12 cellular contexts compared by ENCODE assay signal in the genomic region with DNA sequence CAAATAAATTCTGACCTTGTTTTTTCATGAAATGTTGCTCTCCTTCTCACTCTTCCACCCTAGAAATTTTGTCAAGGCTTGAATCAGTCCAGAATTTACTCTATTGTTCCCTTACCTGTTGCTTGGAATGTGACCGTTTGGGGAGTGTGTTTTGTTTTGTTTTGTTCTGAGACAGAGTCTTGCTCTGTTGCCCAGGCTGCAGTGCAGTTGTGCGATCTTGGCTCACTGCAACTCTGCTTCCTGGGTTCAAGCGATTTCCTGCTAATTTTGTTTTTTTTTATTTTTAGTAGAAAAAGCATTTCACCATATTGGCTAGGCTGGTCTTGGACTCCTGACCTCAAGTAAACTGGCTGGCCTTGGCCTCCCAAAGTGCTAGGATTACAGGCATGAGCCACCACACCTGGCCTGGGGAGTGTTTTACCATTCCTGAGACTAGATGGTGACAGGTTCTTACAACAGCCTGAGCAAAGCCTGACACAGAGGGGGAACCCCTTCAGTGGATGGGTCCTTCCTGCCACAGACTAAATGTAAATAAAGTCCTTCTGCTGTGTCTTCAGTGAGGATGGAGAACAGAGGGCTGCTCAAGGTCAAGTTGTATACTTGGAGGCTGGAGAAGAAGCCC. TPM values are rescaled to one million over a fixed set of nuclear protein-coding genes. Genes with fewer than 3 reads are reported as not detected.
DNase-seq lines count a peak whose midpoint lies in the region; ATAC-seq and TF ChIP-seq lines count a peak whose summit lies in the region.
"Had no signal": no experiment of that assay in that cellular context is flagged by ENCODE, and none has a peak within 500 bp of the region (broad histone marks: within the 10 kb centered on the region; RNA-seq: fewer than 3 reads in every experiment).

No MANE protein-coding gene starts in this region.

- no peaks in the 10 kb centered on the region for H3K9me3 ChIP-seq in mammary epithelial cell (replicated peaks; ENCODE audit: insufficient read depth, low read length)
- H3K9me3 ChIP-seq in mesenchymal stem cell (ENCODE audit: control insufficient read depth, low read length): no peaks in the 10 kb centered on the region
- H3K9me3 ChIP-seq: esophagus squamous epithelium had no signal

- peak overlapping the region; percentile 59 for H3K4me2 ChIP-seq in mammary epithelial cell (ENCODE audit: insufficient read depth, low read depth, low read length)
- H3K4me2 ChIP-seq in mesenchymal stem cell (ENCODE audit: low read length, poor library complexity, severe bottlenecking): no peak overlapping the region
- H3K4me2 ChIP-seq: neural progenitor cell had no signal

- H2AFZ ChIP-seq in mammary epithelial cell (ENCODE audit: low read depth, low read length) (peak overlapping the region; percentile 1), mesenchymal stem cell (ENCODE audit: low read depth, low read length) (no peak overlapping the region)
- H2AFZ ChIP-seq: neural progenitor cell had no signal

- no peak for TF ChIP-seq CTCF in mammary epithelial cell (conservative IDR thresholded peaks at IDR 0.05 in 1 of 2, IDR thresholded peaks at IDR 0.05 in 1 of 2; ENCODE audit: extremely low read depth in 1 of 2, insufficient read depth in 1 of 2, low read depth in 1 of 2, low read length in 2 of 2)
- TF ChIP-seq CTCF in MCF 10A (IDR thresholded peaks at IDR 0.05; ENCODE audit: unreplicated experiment): no peak

- H3K4me3 Mint-ChIP-seq in MCF 10A (ENCODE audit: unreplicated experiment): no peak overlapping the region
- H3K4me3 Mint-ChIP-seq: neural progenitor cell had no signal

- no peak overlapping the region for H3K4me3 ChIP-seq in mammary epithelial cell (replicated peaks in 1 of 3; ENCODE audit: insufficient read depth in 1 of 3, low read depth in 2 of 3, low read length in 3 of 3)
- no peak overlapping the region for H3K4me3 ChIP-seq in mesenchymal stem cell (ENCODE audit: insufficient read depth in 1 of 2, low read depth in 1 of 2, low read length in 2 of 2)
- H3K4me3 ChIP-seq: esophagus squamous epithelium, neural progenitor cell, SK-N-MC had no signal

- no peaks in the 10 kb centered on the region for H3K9me3 Mint-ChIP-seq in MCF 10A (ENCODE audit: unreplicated experiment)
- H3K9me3 Mint-ChIP-seq: neural progenitor cell had no signal

- H3K27ac Mint-ChIP-seq in MCF 10A (ENCODE audit: low read depth, unreplicated experiment): no peak overlapping the region
- H3K27ac Mint-ChIP-seq: neural progenitor cell had no signal

- no peaks in the 10 kb centered on the region for H3K79me2 ChIP-seq in mammary epithelial cell (ENCODE audit: insufficient read depth, low read length)

- H3K4ac ChIP-seq in mesenchymal stem cell (ENCODE audit: low read depth in 1 of 2, low read length in 2 of 2): no peak overlapping the region

- no peak overlapping the region for H2BK15ac ChIP-seq in mesenchymal stem cell (ENCODE audit: low read depth, poor library complexity, severe bottlenecking)

- peaks cover 6% of the 10 kb centered on the region for H3K36me3 Mint-ChIP-seq in MCF 10A (ENCODE audit: insufficient read depth, unreplicated experiment)

- peaks cover 73% of the 10 kb centered on the region for H3K4me1 ChIP-seq in mammary epithelial cell (ENCODE audit: insufficient read depth, low read length)
- H3K4me1 ChIP-seq in mesenchymal stem cell (ENCODE audit: control insufficient read depth, insufficient read depth, low read depth, low read length): peaks cover 17% of the 10 kb centered on the region

- peaks cover 30% of the 10 kb centered on the region for H3K4me1 Mint-ChIP-seq in MCF 10A (ENCODE audit: insufficient read depth, unreplicated experiment)

- H3K27me3 Mint-ChIP-seq in MCF 10A (ENCODE audit: insufficient read depth, unreplicated experiment): no peaks in the 10 kb centered on the region

- H3K27me3 ChIP-seq in mammary epithelial cell (ENCODE audit: insufficient read depth, low read length) (no peaks in the 10 kb centered on the region), mesenchymal stem cell (ENCODE audit: control insufficient read depth in 1 of 2, insufficient read depth in 1 of 2, low read length in 2 of 2) (no peaks in the 10 kb centered on the region)
- H3K27me3 ChIP-seq: esophagus squamous epithelium, neural progenitor cell had no signal

- H2BK120ac ChIP-seq in mesenchymal stem cell (ENCODE audit: low read depth, low read length): no peak overlapping the region

- no peak overlapping the region for H3K14ac ChIP-seq in mesenchymal stem cell (ENCODE audit: low read length in 2 of 2)

- CTCF ChIA-PET in mammary epithelial cell (lab: Charles Lee; ENCODE audit: low non-redundant PET) (interaction anchor here (1.0 to 1.3 kb wide), 2 partner anchors 17 to 502 kb away, joined by 4 to 13 read pairs; a partner anchor contains a TSS), MCF 10A (lab: Yijun Ruan, JAX) (interaction anchor here (0.8 to 4.1 kb wide), 4 partner anchors 8 to 17 kb away, joined by 3 to 38 read pairs (median 6); a partner anchor contains a TSS)

- intact Hi-C loops in mammary epithelial cell (cut with micrococcal nuclease): loop anchor here (5.0 kb wide), 1 partner anchor 106 kb away; no protein-coding TSS in a partner anchor
- intact Hi-C loops in MCF 10A (cut with micrococcal nuclease): no loop called here
- intact Hi-C loops in left ventricle myocardium superior (cut with micrococcal nuclease): no loop called here

- BruUV-seq in mammary epithelial cell (replicated peaks; lab: Mats Ljungman, UMichigan) (no TSS peak), MCF 10A (replicated peaks; lab: Mats Ljungman, UMichigan) (no TSS peak)

- no peak for DNase-seq in mammary epithelial cell
- no peak for DNase-seq in MCF 10A (ENCODE audit: unreplicated experiment)
- peak; percentile 33 for DNase-seq in activated effector memory CD4-positive, alpha-beta T cell treated with Interleukin-2 at 50 U/mL for 16 hours
- DNase-seq in mesenchymal stem cell: no peak
- DNase-seq in GF-D8 (lab: John Stamatoyannopoulos, UW): no peak
- no peak for DNase-seq in left ventricle myocardium superior
- no peak for DNase-seq in foreskin melanocyte
- DNase-seq: esophagus squamous epithelium, NCI-H526 had no signal

- H3K79me1 ChIP-seq in mesenchymal stem cell (replicated peaks; ENCODE audit: low read length, poor library complexity, severe bottlenecking): no peaks in the 10 kb centered on the region

- no peak overlapping the region for H4K8ac ChIP-seq in mesenchymal stem cell (ENCODE audit: low read length)

- ATAC-seq in left ventricle myocardium superior (no peak), HG03432 (IDR thresholded peaks at IDR 0.05; ENCODE audit: unreplicated experiment) (no peak)

- POLR2A ChIA-PET in MCF 10A (lab: Yijun Ruan, JAX): no interaction called here

- H4K91ac ChIP-seq in mesenchymal stem cell (ENCODE audit: low read length): no peak overlapping the region

- 52% methylated on average over 3 of the region's 3 CpGs for WGBS in mammary epithelial cell (ENCODE audit: low coverage, missing lambda C conversion rate)
- WGBS in mesenchymal stem cell: 73% methylated on average over 2 of the region's 3 CpGs

- H3K27ac ChIP-seq in mammary epithelial cell (ENCODE audit: insufficient read depth, low read depth, low read length): peak overlapping the region; percentile 78
- H3K27ac ChIP-seq in mesenchymal stem cell (ENCODE audit: low read length, poor library complexity, severe bottlenecking): peak overlapping the region; percentile 83
- H3K27ac ChIP-seq: neural progenitor cell, SK-N-MC had no signal

- H2BK12ac ChIP-seq in mesenchymal stem cell (ENCODE audit: low read length in 2 of 2): no peak overlapping the region

- in situ Hi-C loops in mammary epithelial cell (cut with MboI; ENCODE audit: low sequenced_read_pairs in 2 of 2): no loop called here

- H4K20me1 ChIP-seq in mammary epithelial cell (ENCODE audit: insufficient read depth, low read length): no peaks in the 10 kb centered on the region

- H3K36me3 ChIP-seq in mammary epithelial cell (ENCODE audit: insufficient read depth, low read length): no peaks in the 10 kb centered on the region
- no peaks in the 10 kb centered on the region for H3K36me3 ChIP-seq in mesenchymal stem cell (ENCODE audit: control insufficient read depth in 1 of 2, insufficient read depth in 2 of 2, low read depth in 1 of 2, low read length in 2 of 2)
- H3K36me3 ChIP-seq: esophagus squamous epithelium, neural progenitor cell had no signal

- peak overlapping the region; percentile 63 for H2AK5ac ChIP-seq in mesenchymal stem cell (ENCODE audit: low read length, severe bottlenecking)

- H3K9ac ChIP-seq in mammary epithelial cell (ENCODE audit: insufficient read depth, low read length): peak overlapping the region; percentile 30
- no peak overlapping the region for H3K9ac ChIP-seq in mesenchymal stem cell (ENCODE audit: low read length)
- H3K9ac ChIP-seq: neural progenitor cell had no signal

- no peak overlapping the region for H3K18ac ChIP-seq in mesenchymal stem cell (ENCODE audit: low read depth in 1 of 2, low read length in 2 of 2)

- dilution Hi-C loops in mammary epithelial cell (cut with HindIII; ENCODE audit: low sequenced_read_pairs): no loop called here

- no peak overlapping the region for H2BK5ac ChIP-seq in mesenchymal stem cell (ENCODE audit: low read depth, low read length, poor library complexity, severe bottlenecking)

- no peak overlapping the region for H3K23ac ChIP-seq in mesenchymal stem cell (ENCODE audit: low read length in 2 of 2)

RNA-seq across cellular contexts. Expression of gene HAUS1, which starts 52.0 kb away (rescaled TPM):
- total RNA-seq in mammary epithelial cell (10 to 100 TPM; 12.3 to 26.3 TPM), MCF 10A (2022) (14.9 and 21.6 TPM in 2 replicates), left ventricle myocardium superior (7.0 TPM)
- polyA plus RNA-seq in mammary epithelial cell: 47.8 TPM
- 25.0 TPM for polyA minus RNA-seq in mammary epithelial cell
- polyA plus RNA-seq in mesenchymal stem cell (2013, experiment 1 of 2): 54.2 TPM
- 54.2 TPM for polyA plus RNA-seq in mesenchymal stem cell (2013, experiment 2 of 2)

RNA-seq across cellular contexts. Expression of gene ATP5F1A, which starts 58.1 kb away (rescaled TPM):
- total RNA-seq in mammary epithelial cell (100 to 1,000 TPM; 345 to 516 TPM), MCF 10A (2022) (363 and 458 TPM in 2 replicates), left ventricle myocardium superior (1,799 TPM)
- 569 TPM for polyA plus RNA-seq in mammary epithelial cell
- 555 TPM for polyA minus RNA-seq in mammary epithelial cell
- 316 TPM for polyA plus RNA-seq in mesenchymal stem cell (2013, experiment 1 of 2)
- polyA plus RNA-seq in mesenchymal stem cell (2013, experiment 2 of 2): 324 TPM
